ENCODE assay signal across 22 cellular contexts in genomic region chrX:78111140-78111931, GRCh38. TPM values are rescaled to one million over a fixed set of nuclear protein-coding genes. Genes with fewer than 3 reads are reported as not detected.
A peak's percentile ranks its signal among the peaks of the same experiment; 100 is the strongest.
DNase-seq lines count a peak whose midpoint lies in the region; ATAC-seq, FAIRE-seq and TF ChIP-seq lines count a peak whose summit lies in the region.
"Had no signal": no experiment of that assay in that cellular context is flagged by ENCODE, and none has a peak within 500 bp of the region (broad histone marks: within the 10 kb centered on the region; RNA-seq: fewer than 3 reads in every experiment).

No MANE protein-coding gene starts in this region.

- no peaks in the 10 kb centered on the region for H3K9me3 Mint-ChIP-seq in activated CD8-positive, alpha-beta memory T cell treated with anti-CD3 and anti-CD28 coated beads, Interleukin-2, amount 10 ng/mL, durations not matched to agents 7 days and 5 days (ENCODE audit: low read depth)
- H3K9me3 Mint-ChIP-seq in astrocyte (ENCODE audit: unreplicated experiment), result no peaks in the 10 kb centered on the region
- H3K9me3 Mint-ChIP-seq: activated B cell treated with CpG ODN at 0.5 μM for 24 hours, T-cell had no signal

- H3K27me3 ChIP-seq in astrocyte (ENCODE audit: insufficient read depth, low read length), result no peaks in the 10 kb centered on the region
- H3K27me3 ChIP-seq in neutrophil, result no peaks in the 10 kb centered on the region
- H3K27me3 ChIP-seq in heart right ventricle, result no peaks in the 10 kb centered on the region
- no peaks in the 10 kb centered on the region for H3K27me3 ChIP-seq in hepatocyte
- H3K27me3 ChIP-seq: gastroesophageal sphincter, left lung, tibial artery had no signal

- no peak overlapping the region for H3K27ac ChIP-seq in astrocyte (ENCODE audit: low read depth, low read length)
- peak overlapping the region; percentile 20 for H3K27ac ChIP-seq in neutrophil
- H3K27ac ChIP-seq in heart right ventricle, result no peak overlapping the region
- no peak overlapping the region for H3K27ac ChIP-seq in hepatocyte
- H3K27ac ChIP-seq: gastroesophageal sphincter, left lung, tibial artery had no signal

- no peak for TF ChIP-seq CTCF in astrocyte (IDR thresholded peaks at IDR 0.05; ENCODE audit: insufficient read depth, low read depth, low read length)
- TF ChIP-seq CTCF in neutrophil (IDR thresholded peaks at IDR 0.05), result no peak
- TF ChIP-seq CTCF in heart right ventricle (IDR thresholded peaks at IDR 0.05), result no peak
- no peak for TF ChIP-seq CTCF in hepatocyte (IDR thresholded peaks at IDR 0.05; ENCODE audit: poor library complexity)

- H3K9me3 ChIP-seq in astrocyte (ENCODE audit: insufficient read depth, low read depth, low read length) (no peaks in the 10 kb centered on the region), neutrophil (no peaks in the 10 kb centered on the region), heart right ventricle (no peaks in the 10 kb centered on the region), hepatocyte (ENCODE audit: low read depth) (no peaks in the 10 kb centered on the region)
- H3K9me3 ChIP-seq: gastroesophageal sphincter, left lung, tibial artery had no signal

- H3K9me2 ChIP-seq in hepatocyte (replicated peaks; ENCODE audit: insufficient read depth), result no peaks in the 10 kb centered on the region

- peaks cover 64% of the 10 kb centered on the region for H3K4me1 Mint-ChIP-seq in activated CD8-positive, alpha-beta memory T cell treated with anti-CD3 and anti-CD28 coated beads, Interleukin-2, amount 10 ng/mL, durations not matched to agents 7 days and 5 days
- peaks cover 23% of the 10 kb centered on the region for H3K4me1 Mint-ChIP-seq in astrocyte (ENCODE audit: low read depth, unreplicated experiment)

- 77 to 81% methylated on average over 10 of the region's 10 CpGs for WGBS in heart right ventricle, 2 donors
- 74% methylated on average over 10 of the region's 10 CpGs for WGBS in hepatocyte (ENCODE audit: low lambda C conversion rate, missing lambda C conversion rate)

- H3K36me3 ChIP-seq in astrocyte (ENCODE audit: insufficient read depth, low read length), result peaks cover 27% of the 10 kb centered on the region
- peaks cover 48% of the 10 kb centered on the region for H3K36me3 ChIP-seq in neutrophil
- H3K36me3 ChIP-seq in heart right ventricle, result peaks cover 0 to 79% (median 6%) of the 10 kb centered on the region in 9 donors
- H3K36me3 ChIP-seq in hepatocyte (replicated peaks; ENCODE audit: insufficient read depth, low read depth), result no peaks in the 10 kb centered on the region

- intact Hi-C loops in heart right ventricle (cut with DNase I), result no loop called here

- H3K4me1 ChIP-seq in astrocyte (ENCODE audit: insufficient read depth, low read length) (peaks cover 4% of the 10 kb centered on the region), neutrophil (ENCODE audit: control insufficient read depth in 1 of 2, insufficient read depth in 1 of 2, low read depth in 1 of 2, low read length in 1 of 2) (peaks cover 30 to 32% of the 10 kb centered on the region in 2 experiments), heart right ventricle (peaks cover 0 to 76% (median 33%) of the 10 kb centered on the region in 9 donors), hepatocyte (ENCODE audit: insufficient read depth) (no peaks in the 10 kb centered on the region)

- H3K4me2 ChIP-seq in astrocyte (ENCODE audit: low read length), result no peak overlapping the region
- no peak overlapping the region for H3K4me2 ChIP-seq in hepatocyte

- peaks cover 68% of the 10 kb centered on the region for H3K36me3 Mint-ChIP-seq in activated CD8-positive, alpha-beta memory T cell treated with anti-CD3 and anti-CD28 coated beads, Interleukin-2, amount 10 ng/mL, durations not matched to agents 7 days and 5 days
- no peaks in the 10 kb centered on the region for H3K36me3 Mint-ChIP-seq in astrocyte (ENCODE audit: low read depth, unreplicated experiment)

- peak overlapping the region; percentile 24 for H3K27ac Mint-ChIP-seq in activated CD8-positive, alpha-beta memory T cell treated with anti-CD3 and anti-CD28 coated beads, Interleukin-2, amount 10 ng/mL, durations not matched to agents 7 days and 5 days
- H3K27ac Mint-ChIP-seq in astrocyte (ENCODE audit: unreplicated experiment), result no peak overlapping the region
- H3K27ac Mint-ChIP-seq: activated B cell treated with CpG ODN at 0.5 μM for 24 hours, T-cell had no signal

- H3K9ac ChIP-seq in astrocyte (ENCODE audit: low read length), result no peak overlapping the region

- no peak for DNase-seq in activated CD8-positive, alpha-beta memory T cell treated with anti-CD3 and anti-CD28 coated beads, Interleukin-2, amount 10 ng/mL, durations not matched to agents 7 days and 5 days
- DNase-seq in activated CD8-positive, alpha-beta memory T cell treated with anti-CD3 and anti-CD28 coated beads, Interleukin-2, amount 50 U/mL, for 4 hours, result no peak
- DNase-seq in RPMI7951 (ENCODE audit: low read depth), result peak; percentile 41
- no peak for DNase-seq in astrocyte (ENCODE audit: low read depth)
- no peak for DNase-seq in heart right ventricle
- DNase-seq in hepatocyte (ENCODE audit: low spot score), result no peak
- no peak for DNase-seq in COR-L47 (lab: John Stamatoyannopoulos, UW)
- DNase-seq: activated B cell treated with CpG ODN at 0.5 μM for 24 hours; activated naive CD4-positive, alpha-beta T cell; dermis blood vessel endothelial cell; DMS79 treated with DMSO at 0.1 percent for 48 hours; H7; KBM-7; left lung; NCI-H1105 treated with DMSO at 0.1 percent for 48 hours; NCI-H510A treated with DMSO at 0.1 percent for 48 hours; SHP77 treated with DMSO at 0.1 percent for 48 hours; T-cell; tibial artery had no signal

- FAIRE-seq in astrocyte (lab: Jason Lieb, UNC), result peak; percentile 56

- H3K27me3 Mint-ChIP-seq in activated CD8-positive, alpha-beta memory T cell treated with anti-CD3 and anti-CD28 coated beads, Interleukin-2, amount 10 ng/mL, durations not matched to agents 7 days and 5 days, result no peaks in the 10 kb centered on the region
- no peaks in the 10 kb centered on the region for H3K27me3 Mint-ChIP-seq in astrocyte (ENCODE audit: low read depth, unreplicated experiment)
- H3K27me3 Mint-ChIP-seq: activated B cell treated with CpG ODN at 0.5 μM for 24 hours had no signal

- H4K20me1 ChIP-seq in astrocyte (ENCODE audit: insufficient read depth, low read length) (peaks cover 72% of the 10 kb centered on the region), hepatocyte (ENCODE audit: insufficient read depth, poor library complexity, severe bottlenecking) (peaks cover 61% of the 10 kb centered on the region)

- H2AFZ ChIP-seq in astrocyte (ENCODE audit: low read depth, low read length) (no peak overlapping the region), hepatocyte (no peak overlapping the region)

- no peak for ATAC-seq in activated CD8-positive, alpha-beta memory T cell treated with anti-CD3 and anti-CD28 coated beads, Interleukin-2, amount 10 ng/mL, durations not matched to agents 7 days and 5 days
- no peak for ATAC-seq in heart right ventricle
- ATAC-seq: gastroesophageal sphincter, left lung, T-cell had no signal

- CTCF ChIA-PET in activated CD8-positive, alpha-beta memory T cell treated with anti-CD3 and anti-CD28 coated beads, Interleukin-2, amount 10 ng/mL, durations not matched to agents 7 days and 5 days (lab: Charles Lee), result no interaction called here

- H3K4me3 ChIP-seq in astrocyte (ENCODE audit: insufficient read depth, low read depth, low read length), result no peak overlapping the region
- no peak overlapping the region for H3K4me3 ChIP-seq in neutrophil (ENCODE audit: low read depth in 1 of 2, low read length in 1 of 2)
- no peak overlapping the region for H3K4me3 ChIP-seq in heart right ventricle
- H3K4me3 ChIP-seq in hepatocyte, result no peak overlapping the region
- H3K4me3 ChIP-seq: gastroesophageal sphincter, left lung, tibial artery had no signal

- H3K79me2 ChIP-seq in astrocyte (ENCODE audit: insufficient read depth, low read length) (peaks cover 89% of the 10 kb centered on the region), hepatocyte (peaks cover 75% of the 10 kb centered on the region)

- peak overlapping the region; percentile 36 for H3K4me3 Mint-ChIP-seq in activated CD8-positive, alpha-beta memory T cell treated with anti-CD3 and anti-CD28 coated beads, Interleukin-2, amount 10 ng/mL, durations not matched to agents 7 days and 5 days
- H3K4me3 Mint-ChIP-seq in astrocyte (ENCODE audit: unreplicated experiment), result peak overlapping the region; percentile 5
- H3K4me3 Mint-ChIP-seq: activated B cell treated with CpG ODN at 0.5 μM for 24 hours, CD14-positive monocyte, T-cell had no signal

RNA-seq across cellular contexts. Expression of gene PGK1, which starts 7.3 kb away (rescaled TPM):
- 100 to 1,000 TPM; 782 to 877 TPM for total RNA-seq in activated CD8-positive, alpha-beta memory T cell treated with anti-CD3 and anti-CD28 coated beads, Interleukin-2, amount 10 ng/mL, durations not matched to agents 7 days and 5 days
- total RNA-seq in RPMI7951 (2014; rRNA removed; shearing (Covaris generic)), result 1,280 and 1,342 TPM in 2 replicates
- 606 and 665 TPM in 2 replicates for total RNA-seq in astrocyte
- 100 to 1,000 TPM; 414 to 824 (median 460) TPM for total RNA-seq in heart right ventricle
- 100 to 1,000 TPM in 1 of 2 donors, 10 to 100 TPM in 1; 46.6 to 253 TPM for polyA plus RNA-seq in heart right ventricle
- 236 and 255 TPM in 2 replicates for total RNA-seq in hepatocyte
- polyA plus RNA-seq in hepatocyte, result 279 and 283 TPM in 2 replicates

RNA-seq across cellular contexts. Expression of gene TAF9B, which starts 28.1 kb away (rescaled TPM):
- total RNA-seq in activated CD8-positive, alpha-beta memory T cell treated with anti-CD3 and anti-CD28 coated beads, Interleukin-2, amount 10 ng/mL, durations not matched to agents 7 days and 5 days, result 10 to 100 TPM; 10.0 to 18.5 TPM
- total RNA-seq in RPMI7951 (2014; rRNA removed; shearing (Covaris generic)), result 34.2 and 47.3 TPM in 2 replicates
- total RNA-seq in astrocyte (7.3 and 9.3 TPM in 2 replicates), heart right ventricle (10 to 100 TPM; 16.4 to 27.8 (median 22.5) TPM), hepatocyte (20.0 and 23.0 TPM in 2 replicates)
- polyA plus RNA-seq in heart right ventricle (10 to 100 TPM in 1 of 2 donors, 1 to 10 TPM in 1; 9.8 to 11.5 TPM), hepatocyte (12.0 and 13.5 TPM in 2 replicates)
